ENCODE assay signal across 1 cellular context in the genomic region with DNA sequence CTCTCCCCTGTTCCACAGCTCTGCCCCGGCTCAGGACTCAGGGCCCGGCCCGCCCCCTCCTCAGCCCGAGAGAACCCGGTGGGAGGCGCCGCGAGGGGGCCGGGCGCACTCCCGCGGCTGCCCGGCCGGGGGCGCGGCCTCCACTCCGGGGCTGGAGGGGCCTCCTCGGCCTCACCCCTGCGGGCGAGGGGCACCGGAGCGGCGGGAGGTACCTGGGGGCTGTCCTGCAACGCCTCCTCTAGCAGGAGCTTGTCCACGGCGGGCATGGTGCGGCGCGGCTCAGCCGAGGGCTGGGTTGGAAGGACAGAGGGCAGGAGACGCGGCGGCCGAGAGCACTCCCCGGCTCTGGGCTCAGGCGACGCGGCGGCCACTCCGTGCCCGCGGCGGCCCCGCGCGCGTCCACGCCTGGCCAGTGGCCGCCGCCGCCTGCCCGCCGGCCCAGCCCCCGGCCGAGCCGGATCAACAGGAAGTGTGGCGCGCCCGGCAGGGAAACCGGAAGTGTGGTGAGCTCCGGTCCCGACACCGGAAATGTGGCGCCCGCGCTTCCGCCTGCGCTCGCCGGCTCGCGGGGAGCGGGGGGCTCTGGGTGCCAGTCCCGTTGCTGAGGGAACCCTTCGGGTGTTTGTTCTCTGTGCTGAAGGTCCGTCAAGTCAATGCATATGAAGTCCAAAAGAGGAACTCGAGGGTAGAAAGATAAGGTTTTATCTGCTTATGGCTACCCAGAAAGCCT.
A peak's percentile ranks its signal among the peaks of the same experiment; 100 is the strongest.
TF ChIP-seq lines count a peak whose summit lies in the region.

A gene with protein sequence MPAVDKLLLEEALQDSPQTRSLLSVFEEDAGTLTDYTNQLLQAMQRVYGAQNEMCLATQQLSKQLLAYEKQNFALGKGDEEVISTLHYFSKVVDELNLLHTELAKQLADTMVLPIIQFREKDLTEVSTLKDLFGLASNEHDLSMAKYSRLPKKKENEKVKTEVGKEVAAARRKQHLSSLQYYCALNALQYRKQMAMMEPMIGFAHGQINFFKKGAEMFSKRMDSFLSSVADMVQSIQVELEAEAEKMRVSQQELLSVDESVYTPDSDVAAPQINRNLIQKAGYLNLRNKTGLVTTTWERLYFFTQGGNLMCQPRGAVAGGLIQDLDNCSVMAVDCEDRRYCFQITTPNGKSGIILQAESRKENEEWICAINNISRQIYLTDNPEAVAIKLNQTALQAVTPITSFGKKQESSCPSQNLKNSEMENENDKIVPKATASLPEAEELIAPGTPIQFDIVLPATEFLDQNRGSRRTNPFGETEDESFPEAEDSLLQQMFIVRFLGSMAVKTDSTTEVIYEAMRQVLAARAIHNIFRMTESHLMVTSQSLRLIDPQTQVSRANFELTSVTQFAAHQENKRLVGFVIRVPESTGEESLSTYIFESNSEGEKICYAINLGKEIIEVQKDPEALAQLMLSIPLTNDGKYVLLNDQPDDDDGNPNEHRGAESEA (minus strand): TSS at position 428 of the 730 bp plus-strand sequence. CDS start 162 bp downstream, at position 266.

TF ChIP-seq in GM12878, 131 proteins besides CTCF, POLR2A, EP300 and RAD21 (continued from another document and continues in another):
- TF ChIP-seq, protein P1, sequence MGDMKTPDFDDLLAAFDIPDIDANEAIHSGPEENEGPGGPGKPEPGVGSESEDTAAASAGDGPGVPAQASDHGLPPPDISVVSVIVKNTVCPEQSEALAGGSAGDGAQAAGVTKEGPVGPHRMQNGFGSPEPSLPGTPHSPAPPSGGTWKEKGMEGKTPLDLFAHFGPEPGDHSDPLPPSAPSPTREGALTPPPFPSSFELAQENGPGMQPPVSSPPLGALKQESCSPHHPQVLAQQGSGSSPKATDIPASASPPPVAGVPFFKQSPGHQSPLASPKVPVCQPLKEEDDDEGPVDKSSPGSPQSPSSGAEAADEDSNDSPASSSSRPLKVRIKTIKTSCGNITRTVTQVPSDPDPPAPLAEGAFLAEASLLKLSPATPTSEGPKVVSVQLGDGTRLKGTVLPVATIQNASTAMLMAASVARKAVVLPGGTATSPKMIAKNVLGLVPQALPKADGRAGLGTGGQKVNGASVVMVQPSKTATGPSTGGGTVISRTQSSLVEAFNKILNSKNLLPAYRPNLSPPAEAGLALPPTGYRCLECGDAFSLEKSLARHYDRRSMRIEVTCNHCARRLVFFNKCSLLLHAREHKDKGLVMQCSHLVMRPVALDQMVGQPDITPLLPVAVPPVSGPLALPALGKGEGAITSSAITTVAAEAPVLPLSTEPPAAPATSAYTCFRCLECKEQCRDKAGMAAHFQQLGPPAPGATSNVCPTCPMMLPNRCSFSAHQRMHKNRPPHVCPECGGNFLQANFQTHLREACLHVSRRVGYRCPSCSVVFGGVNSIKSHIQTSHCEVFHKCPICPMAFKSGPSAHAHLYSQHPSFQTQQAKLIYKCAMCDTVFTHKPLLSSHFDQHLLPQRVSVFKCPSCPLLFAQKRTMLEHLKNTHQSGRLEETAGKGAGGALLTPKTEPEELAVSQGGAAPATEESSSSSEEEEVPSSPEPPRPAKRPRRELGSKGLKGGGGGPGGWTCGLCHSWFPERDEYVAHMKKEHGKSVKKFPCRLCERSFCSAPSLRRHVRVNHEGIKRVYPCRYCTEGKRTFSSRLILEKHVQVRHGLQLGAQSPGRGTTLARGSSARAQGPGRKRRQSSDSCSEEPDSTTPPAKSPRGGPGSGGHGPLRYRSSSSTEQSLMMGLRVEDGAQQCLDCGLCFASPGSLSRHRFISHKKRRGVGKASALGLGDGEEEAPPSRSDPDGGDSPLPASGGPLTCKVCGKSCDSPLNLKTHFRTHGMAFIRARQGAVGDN (IDR thresholded peaks at IDR 0.05), result peak; percentile 49; the same call in 1 of the 2 replicates
- TF ChIP-seq TAF1 (IDR thresholded peaks at IDR 0.05; ENCODE audit: borderline replicate concordance, low read depth, low read length) (peak; percentile 70; the same call in 1 of the 2 replicates), ZNF622 (IDR thresholded peaks at IDR 0.05) (no peak), GATAD2B (conservative IDR thresholded peaks at IDR 0.05; ENCODE audit: low read depth) (peak; percentile 95), HCFC1 (IDR thresholded peaks at IDR 0.05; ENCODE audit: low read length) (peak; percentile 76), BRCA1 (IDR thresholded peaks at IDR 0.05; ENCODE audit: low read depth, low read length) (no peak), EED (IDR thresholded peaks at IDR 0.05; ENCODE audit: low read depth) (no peak), SIN3A (IDR thresholded peaks at IDR 0.05; ENCODE audit: low read depth, low read length) (no peak), GABPA (IDR thresholded peaks at IDR 0.05; ENCODE audit: low read depth) (peak; percentile 95), CBFB (IDR thresholded peaks at IDR 0.05; ENCODE audit: low read depth) (no peak), CHD4 (IDR thresholded peaks at IDR 0.05) (no peak), SMC3 (IDR thresholded peaks at IDR 0.05; ENCODE audit: borderline replicate concordance, low read length) (no peak), TCF3 (IDR thresholded peaks at IDR 0.05; ENCODE audit: borderline replicate concordance, insufficient read depth, low read depth, low read length) (0 out of 2 replicates have a peak, but pooled peaks have one; percentile 6), YBX1 (IDR thresholded peaks at IDR 0.05) (no peak), ETV6 (conservative IDR thresholded peaks at IDR 0.05 in 1 of 2, IDR thresholded peaks at IDR 0.05 in 1 of 2; ENCODE audit: borderline replicate concordance in 1 of 2, low read depth in 1 of 2) (peak; percentile 93 to 98; a peak in 3 of 4 replicates), FOS (IDR thresholded peaks at IDR 0.05; ENCODE audit: borderline replicate concordance, extremely low read depth, insufficient read length) (no peak), ZSCAN29 (IDR thresholded peaks at IDR 0.05) (0 out of 2 replicates have a peak, but pooled peaks have one; percentile 30), EGR1 (IDR thresholded peaks at IDR 0.05; ENCODE audit: borderline replicate concordance in 1 of 2, low read depth in 2 of 2, low read length in 2 of 2) (peak in 1 of 2 experiments; percentile 52; a peak in 1 of 3 replicates), PML (IDR thresholded peaks at IDR 0.05; ENCODE audit: low read length) (no peak), TCF12 (IDR thresholded peaks at IDR 0.05; ENCODE audit: low read depth, low read length) (peak; percentile 35; the same call in 1 of the 2 replicates)
- TF ChIP-seq, protein P2, sequence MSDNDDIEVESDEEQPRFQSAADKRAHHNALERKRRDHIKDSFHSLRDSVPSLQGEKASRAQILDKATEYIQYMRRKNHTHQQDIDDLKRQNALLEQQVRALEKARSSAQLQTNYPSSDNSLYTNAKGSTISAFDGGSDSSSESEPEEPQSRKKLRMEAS (IDR thresholded peaks at IDR 0.05; ENCODE audit: low read depth, low read length), result 0 out of 2 replicates have a peak, but pooled peaks have one; percentile 43
- TF ChIP-seq, protein P3, sequence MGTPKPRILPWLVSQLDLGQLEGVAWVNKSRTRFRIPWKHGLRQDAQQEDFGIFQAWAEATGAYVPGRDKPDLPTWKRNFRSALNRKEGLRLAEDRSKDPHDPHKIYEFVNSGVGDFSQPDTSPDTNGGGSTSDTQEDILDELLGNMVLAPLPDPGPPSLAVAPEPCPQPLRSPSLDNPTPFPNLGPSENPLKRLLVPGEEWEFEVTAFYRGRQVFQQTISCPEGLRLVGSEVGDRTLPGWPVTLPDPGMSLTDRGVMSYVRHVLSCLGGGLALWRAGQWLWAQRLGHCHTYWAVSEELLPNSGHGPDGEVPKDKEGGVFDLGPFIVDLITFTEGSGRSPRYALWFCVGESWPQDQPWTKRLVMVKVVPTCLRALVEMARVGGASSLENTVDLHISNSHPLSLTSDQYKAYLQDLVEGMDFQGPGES (IDR thresholded peaks at IDR 0.05), result no peak
- TF ChIP-seq, protein P4, sequence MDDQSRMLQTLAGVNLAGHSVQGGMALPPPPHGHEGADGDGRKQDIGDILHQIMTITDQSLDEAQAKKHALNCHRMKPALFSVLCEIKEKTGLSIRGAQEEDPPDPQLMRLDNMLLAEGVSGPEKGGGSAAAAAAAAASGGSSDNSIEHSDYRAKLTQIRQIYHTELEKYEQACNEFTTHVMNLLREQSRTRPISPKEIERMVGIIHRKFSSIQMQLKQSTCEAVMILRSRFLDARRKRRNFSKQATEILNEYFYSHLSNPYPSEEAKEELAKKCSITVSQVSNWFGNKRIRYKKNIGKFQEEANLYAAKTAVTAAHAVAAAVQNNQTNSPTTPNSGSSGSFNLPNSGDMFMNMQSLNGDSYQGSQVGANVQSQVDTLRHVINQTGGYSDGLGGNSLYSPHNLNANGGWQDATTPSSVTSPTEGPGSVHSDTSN (IDR thresholded peaks at IDR 0.05; ENCODE audit: insufficient replicate concordance, low read depth, low read length), result no peak
- TF ChIP-seq, protein P5, sequence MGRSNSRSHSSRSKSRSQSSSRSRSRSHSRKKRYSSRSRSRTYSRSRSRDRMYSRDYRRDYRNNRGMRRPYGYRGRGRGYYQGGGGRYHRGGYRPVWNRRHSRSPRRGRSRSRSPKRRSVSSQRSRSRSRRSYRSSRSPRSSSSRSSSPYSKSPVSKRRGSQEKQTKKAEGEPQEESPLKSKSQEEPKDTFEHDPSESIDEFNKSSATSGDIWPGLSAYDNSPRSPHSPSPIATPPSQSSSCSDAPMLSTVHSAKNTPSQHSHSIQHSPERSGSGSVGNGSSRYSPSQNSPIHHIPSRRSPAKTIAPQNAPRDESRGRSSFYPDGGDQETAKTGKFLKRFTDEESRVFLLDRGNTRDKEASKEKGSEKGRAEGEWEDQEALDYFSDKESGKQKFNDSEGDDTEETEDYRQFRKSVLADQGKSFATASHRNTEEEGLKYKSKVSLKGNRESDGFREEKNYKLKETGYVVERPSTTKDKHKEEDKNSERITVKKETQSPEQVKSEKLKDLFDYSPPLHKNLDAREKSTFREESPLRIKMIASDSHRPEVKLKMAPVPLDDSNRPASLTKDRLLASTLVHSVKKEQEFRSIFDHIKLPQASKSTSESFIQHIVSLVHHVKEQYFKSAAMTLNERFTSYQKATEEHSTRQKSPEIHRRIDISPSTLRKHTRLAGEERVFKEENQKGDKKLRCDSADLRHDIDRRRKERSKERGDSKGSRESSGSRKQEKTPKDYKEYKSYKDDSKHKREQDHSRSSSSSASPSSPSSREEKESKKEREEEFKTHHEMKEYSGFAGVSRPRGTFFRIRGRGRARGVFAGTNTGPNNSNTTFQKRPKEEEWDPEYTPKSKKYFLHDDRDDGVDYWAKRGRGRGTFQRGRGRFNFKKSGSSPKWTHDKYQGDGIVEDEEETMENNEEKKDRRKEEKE (IDR thresholded peaks at IDR 0.05), result no peak
- TF ChIP-seq, protein P6, sequence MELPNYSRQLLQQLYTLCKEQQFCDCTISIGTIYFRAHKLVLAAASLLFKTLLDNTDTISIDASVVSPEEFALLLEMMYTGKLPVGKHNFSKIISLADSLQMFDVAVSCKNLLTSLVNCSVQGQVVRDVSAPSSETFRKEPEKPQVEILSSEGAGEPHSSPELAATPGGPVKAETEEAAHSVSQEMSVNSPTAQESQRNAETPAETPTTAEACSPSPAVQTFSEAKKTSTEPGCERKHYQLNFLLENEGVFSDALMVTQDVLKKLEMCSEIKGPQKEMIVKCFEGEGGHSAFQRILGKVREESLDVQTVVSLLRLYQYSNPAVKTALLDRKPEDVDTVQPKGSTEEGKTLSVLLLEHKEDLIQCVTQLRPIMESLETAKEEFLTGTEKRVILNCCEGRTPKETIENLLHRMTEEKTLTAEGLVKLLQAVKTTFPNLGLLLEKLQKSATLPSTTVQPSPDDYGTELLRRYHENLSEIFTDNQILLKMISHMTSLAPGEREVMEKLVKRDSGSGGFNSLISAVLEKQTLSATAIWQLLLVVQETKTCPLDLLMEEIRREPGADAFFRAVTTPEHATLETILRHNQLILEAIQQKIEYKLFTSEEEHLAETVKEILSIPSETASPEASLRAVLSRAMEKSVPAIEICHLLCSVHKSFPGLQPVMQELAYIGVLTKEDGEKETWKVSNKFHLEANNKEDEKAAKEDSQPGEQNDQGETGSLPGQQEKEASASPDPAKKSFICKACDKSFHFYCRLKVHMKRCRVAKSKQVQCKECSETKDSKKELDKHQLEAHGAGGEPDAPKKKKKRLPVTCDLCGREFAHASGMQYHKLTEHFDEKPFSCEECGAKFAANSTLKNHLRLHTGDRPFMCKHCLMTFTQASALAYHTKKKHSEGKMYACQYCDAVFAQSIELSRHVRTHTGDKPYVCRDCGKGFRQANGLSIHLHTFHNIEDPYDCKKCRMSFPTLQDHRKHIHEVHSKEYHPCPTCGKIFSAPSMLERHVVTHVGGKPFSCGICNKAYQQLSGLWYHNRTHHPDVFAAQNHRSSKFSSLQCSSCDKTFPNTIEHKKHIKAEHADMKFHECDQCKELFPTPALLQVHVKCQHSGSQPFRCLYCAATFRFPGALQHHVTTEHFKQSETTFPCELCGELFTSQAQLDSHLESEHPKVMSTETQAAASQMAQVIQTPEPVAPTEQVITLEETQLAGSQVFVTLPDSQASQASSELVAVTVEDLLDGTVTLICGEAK (IDR thresholded peaks at IDR 0.05; ENCODE audit: borderline replicate concordance), result peak; percentile 93
- TF ChIP-seq, protein P7, sequence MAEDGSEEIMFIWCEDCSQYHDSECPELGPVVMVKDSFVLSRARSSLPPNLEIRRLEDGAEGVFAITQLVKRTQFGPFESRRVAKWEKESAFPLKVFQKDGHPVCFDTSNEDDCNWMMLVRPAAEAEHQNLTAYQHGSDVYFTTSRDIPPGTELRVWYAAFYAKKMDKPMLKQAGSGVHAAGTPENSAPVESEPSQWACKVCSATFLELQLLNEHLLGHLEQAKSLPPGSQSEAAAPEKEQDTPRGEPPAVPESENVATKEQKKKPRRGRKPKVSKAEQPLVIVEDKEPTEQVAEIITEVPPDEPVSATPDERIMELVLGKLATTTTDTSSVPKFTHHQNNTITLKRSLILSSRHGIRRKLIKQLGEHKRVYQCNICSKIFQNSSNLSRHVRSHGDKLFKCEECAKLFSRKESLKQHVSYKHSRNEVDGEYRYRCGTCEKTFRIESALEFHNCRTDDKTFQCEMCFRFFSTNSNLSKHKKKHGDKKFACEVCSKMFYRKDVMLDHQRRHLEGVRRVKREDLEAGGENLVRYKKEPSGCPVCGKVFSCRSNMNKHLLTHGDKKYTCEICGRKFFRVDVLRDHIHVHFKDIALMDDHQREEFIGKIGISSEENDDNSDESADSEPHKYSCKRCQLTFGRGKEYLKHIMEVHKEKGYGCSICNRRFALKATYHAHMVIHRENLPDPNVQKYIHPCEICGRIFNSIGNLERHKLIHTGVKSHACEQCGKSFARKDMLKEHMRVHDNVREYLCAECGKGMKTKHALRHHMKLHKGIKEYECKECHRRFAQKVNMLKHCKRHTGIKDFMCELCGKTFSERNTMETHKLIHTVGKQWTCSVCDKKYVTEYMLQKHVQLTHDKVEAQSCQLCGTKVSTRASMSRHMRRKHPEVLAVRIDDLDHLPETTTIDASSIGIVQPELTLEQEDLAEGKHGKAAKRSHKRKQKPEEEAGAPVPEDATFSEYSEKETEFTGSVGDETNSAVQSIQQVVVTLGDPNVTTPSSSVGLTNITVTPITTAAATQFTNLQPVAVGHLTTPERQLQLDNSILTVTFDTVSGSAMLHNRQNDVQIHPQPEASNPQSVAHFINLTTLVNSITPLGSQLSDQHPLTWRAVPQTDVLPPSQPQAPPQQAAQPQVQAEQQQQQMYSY (CRISPR knock-in tag; IDR thresholded peaks at IDR 0.05), result no peak
